1 cellular context compared by ENCODE assay signal in genomic region chr20:35279533-35280174, GRCh38.
TF ChIP-seq lines count a peak whose summit lies in the region.

No MANE protein-coding gene starts in this region.

TF ChIP-seq in SK-N-SH treated with all-trans-retinoic acid at 6 μM for 48 hours, 23 proteins besides CTCF, POLR2A, EP300 and RAD21:
- no peak for TF ChIP-seq TSHZ2 (CRISPR knock-in tag; IDR thresholded peaks at IDR 0.05)
- no peak for TF ChIP-seq BACH2 (CRISPR knock-in tag; IDR thresholded peaks at IDR 0.05; ENCODE audit: borderline replicate concordance)
- TF ChIP-seq ZC3H10 (CRISPR knock-in tag; IDR thresholded peaks at IDR 0.05): no peak
- no peak for TF ChIP-seq ZNF565 (CRISPR knock-in tag; conservative IDR thresholded peaks at IDR 0.05; ENCODE audit: low read depth)
- no peak for TF ChIP-seq CREB5 (CRISPR knock-in tag; IDR thresholded peaks at IDR 0.05; ENCODE audit: low read depth)
- no peak for TF ChIP-seq ZNF8 (CRISPR knock-in tag; IDR thresholded peaks at IDR 0.05)
- no peak for TF ChIP-seq ISL1 (CRISPR knock-in tag; IDR thresholded peaks at IDR 0.05)
- no peak for TF ChIP-seq SNAI2 (CRISPR knock-in tag; IDR thresholded peaks at IDR 0.05)
- TF ChIP-seq RARB (CRISPR knock-in tag; IDR thresholded peaks at IDR 0.05): no peak
- TF ChIP-seq ESRRG (CRISPR knock-in tag; IDR thresholded peaks at IDR 0.05): no peak
TF ChIP-seq in SK-N-SH treated with all-trans-retinoic acid at 6 μM for 48 hours: peak in this region for 0.
